Comparison of ENCODE assay signal across 8 cellular contexts in genomic region chr4:182448281-182449151, GRCh38.
DNase-seq lines count a peak whose midpoint lies in the region; ATAC-seq, FAIRE-seq and TF ChIP-seq lines count a peak whose summit lies in the region.

No MANE protein-coding gene starts in this region.

- H3K9ac ChIP-seq in HUES64 (ENCODE audit: low read depth, low read length): peak overlapping the region; percentile 77

- peak; percentile 47 for DNase-seq in D721Med (ENCODE audit: insufficient read length, low spot score)
- DNase-seq in SJSA1 (ENCODE audit: low read depth in 1 of 2, low spot score in 2 of 2): peak; percentile 61 to 91
- DNase-seq in astrocyte of the cerebellum (ENCODE audit: low read depth): peak; percentile 88
- DNase-seq in right cardiac atrium: peak; percentile 92 to 98 (median 95)
- DNase-seq in posterior cingulate gyrus: peak; percentile 50 to 96 (median 82)
- DNase-seq in AML-193 (lab: John Stamatoyannopoulos, UW): no peak

- peaks cover 17% of the 10 kb centered on the region for H3K27me3 ChIP-seq in HUES64 (ENCODE audit: insufficient read depth, low read length)
- no peaks in the 10 kb centered on the region for H3K27me3 ChIP-seq in SJSA1 (replicated peaks)
- H3K27me3 ChIP-seq in right cardiac atrium (ENCODE audit: control insufficient read depth, insufficient read depth): no peaks in the 10 kb centered on the region

- in situ Hi-C loops in astrocyte of the cerebellum (cut with HindIII; ENCODE audit: low sequenced_read_pairs): no loop called here

- FAIRE-seq in D721Med (lab: Jason Lieb, UNC): no peak

- intact Hi-C loops in right cardiac atrium (cut with DNase I) (no loop called here), posterior cingulate gyrus (cut with DNase I) (no loop called here)

- H3K9me3 ChIP-seq in HUES64 (ENCODE audit: insufficient read depth, low read depth, low read length) (no peaks in the 10 kb centered on the region), SJSA1 (replicated peaks) (no peaks in the 10 kb centered on the region), right cardiac atrium (ENCODE audit: control insufficient read depth, low read length) (no peaks in the 10 kb centered on the region)

- H3K4me1 ChIP-seq in HUES64 (ENCODE audit: insufficient read depth, low read length) (peaks cover 40% of the 10 kb centered on the region), SJSA1 (replicated peaks) (peaks cover 14% of the 10 kb centered on the region), right cardiac atrium (ENCODE audit: control insufficient read depth, insufficient read depth, low read length) (no peaks in the 10 kb centered on the region)

- no peaks in the 10 kb centered on the region for H3K36me3 ChIP-seq in HUES64 (ENCODE audit: insufficient read depth, low read length)
- no peaks in the 10 kb centered on the region for H3K36me3 ChIP-seq in SJSA1

- H3K4me3 ChIP-seq in HUES64 (ENCODE audit: low read length): peak overlapping the region; percentile 78
- peak overlapping the region; percentile 81 for H3K4me3 ChIP-seq in SJSA1
- peak overlapping the region; percentile 68 for H3K4me3 ChIP-seq in astrocyte of the cerebellum (ENCODE audit: low read depth, low read length)
- H3K4me3 ChIP-seq in right cardiac atrium (ENCODE audit: low read length): peak overlapping the region; percentile 68

- H3K27ac ChIP-seq in HUES64 (ENCODE audit: low read depth, low read length) (peak overlapping the region; percentile 90; the same call in 1 of the 2 replicates), SJSA1 (no peak overlapping the region), right cardiac atrium (ENCODE audit: low read length) (peak overlapping the region; percentile 7)

- WGBS in HUES64: under 1% methylated on average over 113 of the region's 113 CpGs
- WGBS in right cardiac atrium: under 1% methylated on average over 113 of the region's 113 CpGs

- TF ChIP-seq CTCF in D721Med (IDR thresholded peaks at IDR 0.05; ENCODE audit: insufficient read depth, missing control alignments) (no peak), astrocyte of the cerebellum (IDR thresholded peaks at IDR 0.05; ENCODE audit: low read depth, low read length, missing control alignments) (no peak)

- ATAC-seq in GM21529 (IDR thresholded peaks at IDR 0.05; ENCODE audit: unreplicated experiment) (peak; percentile 70), right cardiac atrium (peak; percentile 99 to 100)

Comparison
In these comparisons a context has a peak if more than half of its experiments do, and no peak if none do; other contexts are left out.
1. DNase-seq: peak in D721Med (single experiment), SJSA1 (2 of 2), astrocyte of the cerebellum (single experiment), right cardiac atrium (3 of 3) and posterior cingulate gyrus (10 of 10); none in AML-193 (0 of 2).
2. Peak in every context shown above with its lines, with median percentiles within 50 percentile points of each other: H3K4me3 ChIP-seq.